In genomic region chr1:24557711-24558121, GRCh38 we compare ENCODE assay signal across 1 cellular context.
TF ChIP-seq lines count a peak whose summit lies in the region.

No MANE protein-coding gene starts in this region.

TF ChIP-seq in HepG2, 621 proteins besides CTCF, POLR2A, EP300 and RAD21:
- TF ChIP-seq ZBTB38 (CRISPR knock-in tag; IDR thresholded peaks at IDR 0.05), result peak; percentile 80
- TF ChIP-seq SAP130 (CRISPR knock-in tag; IDR thresholded peaks at IDR 0.05; ENCODE audit: low read depth), result 0 out of 2 replicates have a peak, but pooled peaks have one; percentile 8
- no peak for TF ChIP-seq ZNF18 (CRISPR knock-in tag; IDR thresholded peaks at IDR 0.05; ENCODE audit: insufficient replicate concordance)
- no peak for TF ChIP-seq ZNF207 (IDR thresholded peaks at IDR 0.05; ENCODE audit: borderline replicate concordance)
- 0 out of 2 replicates have a peak, but pooled peaks have one; percentile 30 for TF ChIP-seq PHF20 (CRISPR knock-in tag; IDR thresholded peaks at IDR 0.05)
- TF ChIP-seq GATAD2A (CRISPR knock-in tag; IDR thresholded peaks at IDR 0.05), result 0 out of 2 replicates have a peak, but pooled peaks have one; percentile 15
- TF ChIP-seq ZBTB33 (CRISPR knock-in tag; IDR thresholded peaks at IDR 0.05), result peak; percentile 53
- TF ChIP-seq SALL1 (CRISPR knock-in tag; IDR thresholded peaks at IDR 0.05), result peak; percentile 8; the same call in 1 of the 2 replicates
- peak; percentile 33; the same call in 1 of the 2 replicates for TF ChIP-seq HOXA3 (CRISPR knock-in tag; IDR thresholded peaks at IDR 0.05)
- TF ChIP-seq ZNF687 (CRISPR knock-in tag; IDR thresholded peaks at IDR 0.05), result peak; percentile 80
- peak; percentile 37; the same call in 1 of the 2 replicates for TF ChIP-seq TARDBP (CRISPR knock-in tag; IDR thresholded peaks at IDR 0.05)
- no peak for TF ChIP-seq ZNF124 (CRISPR knock-in tag; IDR thresholded peaks at IDR 0.05)
- no peak for TF ChIP-seq ZNF3 (CRISPR knock-in tag; IDR thresholded peaks at IDR 0.05)
- peak; percentile 8; the same call in 1 of the 2 replicates for TF ChIP-seq ZFP91 (CRISPR knock-in tag; IDR thresholded peaks at IDR 0.05; ENCODE audit: borderline replicate concordance)
- TF ChIP-seq MXD1 (CRISPR knock-in tag; IDR thresholded peaks at IDR 0.05), result 0 out of 2 replicates have a peak, but pooled peaks have one; percentile 30
- TF ChIP-seq TFE3 (CRISPR knock-in tag; IDR thresholded peaks at IDR 0.05), result no peak
- peak; percentile 10; the same call in 1 of the 2 replicates for TF ChIP-seq MAX (IDR thresholded peaks at IDR 0.05)
- TF ChIP-seq SP4 (CRISPR knock-in tag; IDR thresholded peaks at IDR 0.05), result 0 out of 2 replicates have a peak, but pooled peaks have one; percentile 10
- TF ChIP-seq ARID4A (CRISPR knock-in tag; IDR thresholded peaks at IDR 0.05; ENCODE audit: borderline replicate concordance), result 0 out of 2 replicates have a peak, but pooled peaks have one; percentile 9
- peak; percentile 13; the same call in 1 of the 2 replicates for TF ChIP-seq GABPB1 (CRISPR knock-in tag; IDR thresholded peaks at IDR 0.05)
